1 cellular context compared by ENCODE assay signal in genomic region chr4:118879409-118879808, GRCh38.
TF ChIP-seq lines count a peak whose summit lies in the region.

No MANE protein-coding gene starts in this region.

TF ChIP-seq in HepG2, 621 proteins besides CTCF, POLR2A, EP300 and RAD21 (continued from another document):
- TF ChIP-seq BCLAF1 (IDR thresholded peaks at IDR 0.05) (no peak), PHF5A (CRISPR knock-in tag; IDR thresholded peaks at IDR 0.05; ENCODE audit: low read depth, unreplicated experiment) (no peak), HMGA1 (CRISPR knock-in tag; conservative IDR thresholded peaks at IDR 0.05) (no peak), FOXP4 (CRISPR knock-in tag; IDR thresholded peaks at IDR 0.05) (no peak), SIN3B (IDR thresholded peaks at IDR 0.05; ENCODE audit: low read length) (no peak), GABPA (IDR thresholded peaks at IDR 0.05; ENCODE audit: low read depth, low read length) (no peak), GABPA (CRISPR knock-in tag; IDR thresholded peaks at IDR 0.05; ENCODE audit: low read depth) (no peak), SMYD3 (CRISPR knock-in tag; IDR thresholded peaks at IDR 0.05) (no peak), ZNF205 (CRISPR knock-in tag; IDR thresholded peaks at IDR 0.05) (no peak), TBX3 (IDR thresholded peaks at IDR 0.05; ENCODE audit: borderline replicate concordance) (no peak), YY1 (IDR thresholded peaks at IDR 0.05; ENCODE audit: insufficient read depth, insufficient replicate concordance, low read depth, low read length) (no peak), ZFP36L2 (CRISPR knock-in tag; IDR thresholded peaks at IDR 0.05) (no peak)
- TF ChIP-seq, protein P1, sequence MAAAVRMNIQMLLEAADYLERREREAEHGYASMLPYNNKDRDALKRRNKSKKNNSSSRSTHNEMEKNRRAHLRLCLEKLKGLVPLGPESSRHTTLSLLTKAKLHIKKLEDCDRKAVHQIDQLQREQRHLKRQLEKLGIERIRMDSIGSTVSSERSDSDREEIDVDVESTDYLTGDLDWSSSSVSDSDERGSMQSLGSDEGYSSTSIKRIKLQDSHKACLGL (CRISPR knock-in tag; IDR thresholded peaks at IDR 0.05) = no peak
- TF ChIP-seq, protein P2, sequence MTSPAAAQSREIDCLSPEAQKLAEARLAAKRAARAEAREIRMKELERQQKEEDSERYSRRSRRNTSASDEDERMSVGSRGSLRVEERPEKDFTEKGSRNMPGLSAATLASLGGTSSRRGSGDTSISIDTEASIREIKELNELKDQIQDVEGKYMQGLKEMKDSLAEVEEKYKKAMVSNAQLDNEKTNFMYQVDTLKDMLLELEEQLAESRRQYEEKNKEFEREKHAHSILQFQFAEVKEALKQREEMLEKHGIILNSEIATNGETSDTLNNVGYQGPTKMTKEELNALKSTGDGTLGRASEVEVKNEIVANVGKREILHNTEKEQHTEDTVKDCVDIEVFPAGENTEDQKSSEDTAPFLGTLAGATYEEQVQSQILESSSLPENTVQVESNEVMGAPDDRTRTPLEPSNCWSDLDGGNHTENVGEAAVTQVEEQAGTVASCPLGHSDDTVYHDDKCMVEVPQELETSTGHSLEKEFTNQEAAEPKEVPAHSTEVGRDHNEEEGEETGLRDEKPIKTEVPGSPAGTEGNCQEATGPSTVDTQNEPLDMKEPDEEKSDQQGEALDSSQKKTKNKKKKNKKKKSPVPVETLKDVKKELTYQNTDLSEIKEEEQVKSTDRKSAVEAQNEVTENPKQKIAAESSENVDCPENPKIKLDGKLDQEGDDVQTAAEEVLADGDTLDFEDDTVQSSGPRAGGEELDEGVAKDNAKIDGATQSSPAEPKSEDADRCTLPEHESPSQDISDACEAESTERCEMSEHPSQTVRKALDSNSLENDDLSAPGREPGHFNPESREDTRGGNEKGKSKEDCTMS (CRISPR knock-in tag; conservative IDR thresholded peaks at IDR 0.05) = no peak
